ENCODE assay signal across 9 cellular contexts in the genomic region with DNA sequence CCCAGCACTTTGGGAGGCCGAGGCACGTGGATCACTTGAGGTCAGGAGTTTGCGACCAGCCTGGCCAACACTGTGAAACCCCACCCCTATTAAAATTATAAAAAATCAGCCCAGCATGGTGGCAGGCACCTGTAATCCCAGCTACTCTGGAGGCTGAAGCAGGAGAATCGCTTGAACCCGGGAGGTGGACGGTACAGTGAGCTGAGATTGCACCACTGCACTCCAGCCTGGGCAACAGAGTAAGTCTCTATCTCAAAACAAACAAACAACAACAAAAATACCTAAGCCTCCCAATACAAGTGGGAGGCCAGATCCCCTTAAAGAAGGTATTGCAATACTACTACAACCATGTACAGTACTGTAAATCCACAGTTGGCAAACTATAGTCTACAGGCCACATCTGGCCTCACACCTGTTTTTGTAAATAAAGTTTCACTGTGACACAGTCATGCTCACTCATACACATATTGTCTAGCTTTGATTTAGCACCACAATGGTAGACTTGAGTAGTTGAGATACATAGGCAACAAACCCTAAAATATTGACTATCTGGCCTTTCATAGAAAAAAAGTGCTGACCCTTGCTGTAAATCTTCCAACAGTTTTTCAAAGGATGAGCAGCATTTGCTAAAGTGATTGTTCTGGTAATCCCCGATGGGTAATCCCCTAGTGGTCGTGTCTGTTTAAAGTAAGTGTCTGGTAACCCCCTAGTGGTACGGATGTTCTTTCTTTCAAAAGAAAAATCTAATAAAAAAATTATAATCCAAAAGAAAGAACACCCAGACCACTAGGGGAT.
DNase-seq lines count a peak whose midpoint lies in the region; ATAC-seq and TF ChIP-seq lines count a peak whose summit lies in the region.
"Had no signal": no experiment of that assay in that cellular context is flagged by ENCODE, and none has a peak within 500 bp of the region (broad histone marks: within the 10 kb centered on the region; RNA-seq: fewer than 3 reads in every experiment).

No MANE protein-coding gene starts in this region.

- no peaks in the 10 kb centered on the region for H3K27me3 ChIP-seq in BE2C
- H3K27me3 ChIP-seq in OCI-LY1 (ENCODE audit: insufficient read depth, low read length), result no peaks in the 10 kb centered on the region
- no peaks in the 10 kb centered on the region for H3K27me3 ChIP-seq in brain microvascular endothelial cell (replicated peaks)

- in situ Hi-C loops in brain microvascular endothelial cell (cut with HindIII; ENCODE audit: low pct_ligation_motif_present, low sequenced_read_pairs), result no loop called here

- DNase-seq in BE2C (no peak), brain microvascular endothelial cell (no peak), NCI-H1436 (lab: John Stamatoyannopoulos, UW) (no peak), NCI-H510A (lab: John Stamatoyannopoulos, UW) (no peak), amygdala (lab: John Stamatoyannopoulos, UW) (no peak)
- DNase-seq: stimulated activated CD4-positive, alpha-beta T cell treated with anti-CD3 and anti-CD28 coated beads, Interleukin-1b, Interleukin-23, amount 100 ng/mL, for 48 hours had no signal

- no peaks in the 10 kb centered on the region for H3K79me2 ChIP-seq in OCI-LY1 (ENCODE audit: insufficient read depth, low read length)

- peak; percentile 75 for ATAC-seq in GM19023 (IDR thresholded peaks at IDR 0.05; ENCODE audit: unreplicated experiment)
- peak; percentile 61 for ATAC-seq in HG02763 (IDR thresholded peaks at IDR 0.05; ENCODE audit: unreplicated experiment)

- H2AFZ ChIP-seq in OCI-LY1 (ENCODE audit: low read length), result no peak overlapping the region

- peak overlapping the region; percentile 64 for H3K27ac ChIP-seq in OCI-LY1 (ENCODE audit: low read depth, low read length, poor library complexity, severe bottlenecking)
- no peak overlapping the region for H3K27ac ChIP-seq in brain microvascular endothelial cell

- H3K9ac ChIP-seq in OCI-LY1 (ENCODE audit: low read length), result no peak overlapping the region

- H3K4me1 ChIP-seq in BE2C, result no peaks in the 10 kb centered on the region
- peaks cover 17% of the 10 kb centered on the region for H3K4me1 ChIP-seq in OCI-LY1 (ENCODE audit: insufficient read depth, low read length, severe bottlenecking)

- H3K4me2 ChIP-seq in OCI-LY1 (ENCODE audit: low read length), result no peak overlapping the region

- H3K36me3 ChIP-seq in BE2C (no peaks in the 10 kb centered on the region), OCI-LY1 (ENCODE audit: insufficient read depth, low read length) (peaks cover 5% of the 10 kb centered on the region), brain microvascular endothelial cell (replicated peaks) (no peaks in the 10 kb centered on the region)

- H3F3A ChIP-seq in OCI-LY1 (ENCODE audit: insufficient read depth, low read length), result no peaks in the 10 kb centered on the region

- H3K9me3 ChIP-seq in BE2C (no peaks in the 10 kb centered on the region), OCI-LY1 (ENCODE audit: low read length) (no peaks in the 10 kb centered on the region)

- no peaks in the 10 kb centered on the region for H3K9me2 ChIP-seq in OCI-LY1 (ENCODE audit: low read depth, low read length)

- TF ChIP-seq CTCF in BE2C (IDR thresholded peaks at IDR 0.05; ENCODE audit: low read depth, low read length) (peak; percentile 44), OCI-LY1 (IDR thresholded peaks at IDR 0.05; ENCODE audit: low read length) (peak; percentile 37), brain microvascular endothelial cell (IDR thresholded peaks at IDR 0.05; ENCODE audit: low read depth, low read length, missing control alignments) (no peak)

- H4K20me1 ChIP-seq in OCI-LY1 (ENCODE audit: insufficient read depth, low read length), result no peaks in the 10 kb centered on the region

- no peak overlapping the region for H3K4me3 ChIP-seq in BE2C (ENCODE audit: low read depth, low read length)
- H3K4me3 ChIP-seq in OCI-LY1 (ENCODE audit: low read depth, low read length, poor library complexity, severe bottlenecking), result no peak overlapping the region
- H3K4me3 ChIP-seq in brain microvascular endothelial cell (ENCODE audit: low read depth, low read length), result no peak overlapping the region
